In the genomic region with DNA sequence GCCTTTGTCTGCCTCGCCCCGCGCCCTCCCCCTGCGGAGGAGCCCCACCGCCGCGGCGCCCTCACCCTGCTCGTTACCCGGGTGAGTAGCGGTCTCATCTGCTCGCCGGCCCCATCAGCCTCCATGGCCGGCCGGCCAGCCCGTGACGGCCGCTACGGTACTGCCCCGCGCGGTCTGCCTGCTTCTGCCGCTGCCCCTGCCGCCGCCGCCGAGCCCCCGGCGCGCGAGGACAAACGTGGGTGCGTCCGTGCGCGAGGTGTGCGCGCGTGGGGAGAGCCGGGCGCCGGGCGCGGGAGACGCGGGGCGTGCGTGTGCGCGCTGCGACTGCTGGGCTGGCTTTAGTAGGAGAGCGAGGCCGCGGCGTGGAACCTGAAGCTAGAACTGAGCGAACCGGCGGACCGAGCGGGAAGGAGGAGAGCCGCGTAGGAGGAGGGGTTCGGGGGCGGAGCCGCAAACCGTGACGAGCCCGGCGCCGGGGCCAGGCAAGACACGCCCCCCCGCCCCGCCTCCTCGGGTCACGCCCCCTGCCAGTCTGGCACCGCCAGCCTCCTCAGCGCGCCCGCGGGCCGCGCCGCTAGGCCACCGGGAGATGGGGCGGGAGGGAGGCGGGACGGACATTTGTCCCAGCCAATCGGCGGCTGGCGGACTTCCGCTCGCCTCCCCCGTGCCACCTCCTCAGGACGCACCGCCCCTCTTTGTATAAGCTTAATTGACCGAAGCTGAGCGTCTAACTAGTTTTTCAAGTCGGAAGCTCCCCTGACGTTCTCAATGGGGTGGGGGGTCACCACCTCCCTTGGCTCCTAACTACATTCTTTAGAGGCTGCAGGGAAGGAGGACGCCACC, we compare ENCODE assay signal across 8 cellular contexts. TPM values are rescaled to one million over a fixed set of nuclear protein-coding genes. Genes with fewer than 3 reads are reported as not detected.
DNase-seq lines count a peak whose midpoint lies in the region; ATAC-seq and TF ChIP-seq lines count a peak whose summit lies in the region.

A gene (minus strand): TSS at position 383 of the 843 bp plus-strand sequence. CDS start 258 bp downstream, at position 125.

- intact Hi-C loops in Right ventricle myocardium superior (cut with DNase I), result no loop called here

- H2AFZ ChIP-seq in SU-DHL-6 (ENCODE audit: low read depth, low read length, severe bottlenecking) (peak within 1 kb of the TSS; percentile 91), parathyroid adenoma (peak within 1 kb of the TSS; percentile 98)

- peak in 1 of 2 donors; percentile 97 for TF ChIP-seq EP300 in tibial nerve (IDR thresholded peaks at IDR 0.05)

- peak; percentile 79 for TF ChIP-seq POLR2A in GM10847 (IDR thresholded peaks at IDR 0.05; ENCODE audit: extremely low read depth, insufficient read length)
- TF ChIP-seq POLR2A in tibial nerve (IDR thresholded peaks at IDR 0.05), result peak; percentile 94 to 98

- H3K79me2 ChIP-seq in SU-DHL-6 (ENCODE audit: insufficient read depth, low read length) (peaks cover 47% of the 10 kb centered on the region), parathyroid adenoma (peaks cover 4% of the 10 kb centered on the region)

- H3K27me3 ChIP-seq in SU-DHL-6 (ENCODE audit: low read length) (no peaks in the 10 kb centered on the region), parathyroid adenoma (ENCODE audit: control insufficient read depth, insufficient read depth, low read length) (no peaks in the 10 kb centered on the region), tibial nerve (no peaks in the 10 kb centered on the region)

- DNase-seq in NCI-H128 (lab: John Stamatoyannopoulos, UW; ENCODE audit: unreplicated experiment) (peak; percentile 77), Right ventricle myocardium superior (peak; percentile 98), tibial nerve (ENCODE audit: low spot score in 2 of 2) (peak; percentile 95 to 96)
- DNase-seq in activated naive CD8-positive, alpha-beta T cell treated with anti-CD3 and anti-CD28 coated beads, Interleukin-2, amount 50 U/mL, for 16 hours (ENCODE audit: low read depth, low spot score), result peak; percentile 97

- H3K9ac ChIP-seq in SU-DHL-6 (ENCODE audit: low read length) (peak within 1 kb of the TSS; percentile 80), parathyroid adenoma (no peak within 1 kb of the TSS)

- H3K27ac ChIP-seq in SU-DHL-6 (ENCODE audit: low read depth, low read length) (peak within 1 kb of the TSS; percentile 64), parathyroid adenoma (peak within 1 kb of the TSS; percentile 70), tibial nerve (peak within 1 kb of the TSS; percentile 86 to 97 (median 96))

- H3K4me2 ChIP-seq in SU-DHL-6 (ENCODE audit: low read depth, low read length, poor library complexity, severe bottlenecking) (peak within 1 kb of the TSS; percentile 97), parathyroid adenoma (ENCODE audit: low read length) (peak within 1 kb of the TSS; percentile 86)

- peak; percentile 92 for ATAC-seq in HG02678 (IDR thresholded peaks at IDR 0.05; ENCODE audit: unreplicated experiment)
- peak; percentile 97 for ATAC-seq in Right ventricle myocardium superior (ENCODE audit: poor library complexity)

- no peaks in the 10 kb centered on the region for H3K9me2 ChIP-seq in SU-DHL-6 (replicated peaks; ENCODE audit: insufficient read depth, low read length)

- H3K9me3 ChIP-seq in SU-DHL-6 (ENCODE audit: insufficient read depth, low read length) (no peaks in the 10 kb centered on the region), parathyroid adenoma (ENCODE audit: control insufficient read depth, low read length) (no peaks in the 10 kb centered on the region), tibial nerve (no peaks in the 10 kb centered on the region)

- 0 out of 2 replicates have a peak, but pooled peaks cover 5% of the 10 kb centered on the region for H3F3A ChIP-seq in SU-DHL-6 (ENCODE audit: insufficient read depth)

- H3K36me3 ChIP-seq in SU-DHL-6 (ENCODE audit: low read length) (no peaks in the 10 kb centered on the region), parathyroid adenoma (ENCODE audit: control insufficient read depth, insufficient read depth, low read length) (no peaks in the 10 kb centered on the region), tibial nerve (no peaks in the 10 kb centered on the region)

- H3K4me1 ChIP-seq in parathyroid adenoma, result no peaks in the 10 kb centered on the region
- peaks cover 0 to 28% (median 18%) of the 10 kb centered on the region in 4 donors for H3K4me1 ChIP-seq in tibial nerve

- H4K20me1 ChIP-seq in SU-DHL-6 (ENCODE audit: low read depth, low read length), result peaks cover 6% of the 10 kb centered on the region

- 0% methylated on average over 29 to 50 of the region's 100 CpGs for WGBS in tibial nerve, 2 donors

- H3K4me3 ChIP-seq in SU-DHL-6 (ENCODE audit: insufficient read depth, low read length, poor library complexity, severe bottlenecking), result peak within 1 kb of the TSS; percentile 85
- H3K4me3 ChIP-seq in parathyroid adenoma (ENCODE audit: low read depth, low read length), result peak within 1 kb of the TSS; percentile 72
- H3K4me3 ChIP-seq in tibial nerve, result peak within 1 kb of the TSS; percentile 70 to 91 (median 82)

- TF ChIP-seq CTCF in SU-DHL-6 (IDR thresholded peaks at IDR 0.05; ENCODE audit: insufficient read depth, low read length, poor library complexity, severe bottlenecking), result no peak
- TF ChIP-seq CTCF in parathyroid adenoma (IDR thresholded peaks at IDR 0.05), result no peak
- TF ChIP-seq CTCF in tibial nerve (IDR thresholded peaks at IDR 0.05), result peak in 3 of 5 experiments; percentile 8 to 29 (median 26)

RNA-seq across cellular contexts. Expression of the gene that starts here (rescaled TPM):
- total RNA-seq in Right ventricle myocardium superior (13.0 TPM), tibial nerve (10 to 100 TPM; 29.9 to 44.7 (median 40.3) TPM)

Comparison
In these comparisons a context has a peak if more than half of its experiments do, and no peak if none do; other contexts are left out.
1. Peak in every context shown above with its lines: DNase-seq, ATAC-seq, H3K4me3 ChIP-seq and H3K27ac ChIP-seq.
2. CTCF ChIP-seq: peak in tibial nerve (3 of 5); none in SU-DHL-6 (single experiment) and parathyroid adenoma (single experiment).